8 cellular contexts compared by ENCODE assay signal in the genomic region with DNA sequence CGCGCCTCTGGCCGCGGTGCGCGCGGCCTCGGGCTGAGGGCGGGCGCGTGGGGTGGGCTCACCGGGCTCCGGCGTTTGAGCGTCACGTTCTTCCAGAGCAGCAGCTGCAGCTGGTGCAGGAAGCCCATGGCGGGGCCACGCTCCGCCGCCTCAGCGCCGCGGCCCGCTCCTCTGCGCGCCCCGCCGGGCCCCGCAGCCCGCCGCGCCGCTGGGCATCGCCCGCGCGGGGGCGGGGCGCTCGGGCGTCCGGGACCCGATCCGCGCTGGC. TPM values are rescaled to one million over a fixed set of nuclear protein-coding genes. Genes with fewer than 3 reads are reported as not detected.
DNase-seq lines count a peak whose midpoint lies in the region; ATAC-seq lines count a peak whose summit lies in the region.

A gene with protein sequence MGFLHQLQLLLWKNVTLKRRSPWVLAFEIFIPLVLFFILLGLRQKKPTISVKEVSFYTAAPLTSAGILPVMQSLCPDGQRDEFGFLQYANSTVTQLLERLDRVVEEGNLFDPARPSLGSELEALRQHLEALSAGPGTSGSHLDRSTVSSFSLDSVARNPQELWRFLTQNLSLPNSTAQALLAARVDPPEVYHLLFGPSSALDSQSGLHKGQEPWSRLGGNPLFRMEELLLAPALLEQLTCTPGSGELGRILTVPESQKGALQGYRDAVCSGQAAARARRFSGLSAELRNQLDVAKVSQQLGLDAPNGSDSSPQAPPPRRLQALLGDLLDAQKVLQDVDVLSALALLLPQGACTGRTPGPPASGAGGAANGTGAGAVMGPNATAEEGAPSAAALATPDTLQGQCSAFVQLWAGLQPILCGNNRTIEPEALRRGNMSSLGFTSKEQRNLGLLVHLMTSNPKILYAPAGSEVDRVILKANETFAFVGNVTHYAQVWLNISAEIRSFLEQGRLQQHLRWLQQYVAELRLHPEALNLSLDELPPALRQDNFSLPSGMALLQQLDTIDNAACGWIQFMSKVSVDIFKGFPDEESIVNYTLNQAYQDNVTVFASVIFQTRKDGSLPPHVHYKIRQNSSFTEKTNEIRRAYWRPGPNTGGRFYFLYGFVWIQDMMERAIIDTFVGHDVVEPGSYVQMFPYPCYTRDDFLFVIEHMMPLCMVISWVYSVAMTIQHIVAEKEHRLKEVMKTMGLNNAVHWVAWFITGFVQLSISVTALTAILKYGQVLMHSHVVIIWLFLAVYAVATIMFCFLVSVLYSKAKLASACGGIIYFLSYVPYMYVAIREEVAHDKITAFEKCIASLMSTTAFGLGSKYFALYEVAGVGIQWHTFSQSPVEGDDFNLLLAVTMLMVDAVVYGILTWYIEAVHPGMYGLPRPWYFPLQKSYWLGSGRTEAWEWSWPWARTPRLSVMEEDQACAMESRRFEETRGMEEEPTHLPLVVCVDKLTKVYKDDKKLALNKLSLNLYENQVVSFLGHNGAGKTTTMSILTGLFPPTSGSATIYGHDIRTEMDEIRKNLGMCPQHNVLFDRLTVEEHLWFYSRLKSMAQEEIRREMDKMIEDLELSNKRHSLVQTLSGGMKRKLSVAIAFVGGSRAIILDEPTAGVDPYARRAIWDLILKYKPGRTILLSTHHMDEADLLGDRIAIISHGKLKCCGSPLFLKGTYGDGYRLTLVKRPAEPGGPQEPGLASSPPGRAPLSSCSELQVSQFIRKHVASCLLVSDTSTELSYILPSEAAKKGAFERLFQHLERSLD (N-terminal part only) (minus strand): TSS at position 225 of the 268 bp plus-strand sequence. CDS start 97 bp downstream, at position 128.

- peak; percentile 18 for ATAC-seq in HG02759 (IDR thresholded peaks at IDR 0.05; ENCODE audit: unreplicated experiment)
- no peak for ATAC-seq in left cardiac atrium

- H3K4me1 Mint-ChIP-seq in activated CD4-positive, alpha-beta memory T cell treated with anti-CD3 and anti-CD28 coated beads, Interleukin-2, amount 10 ng/mL, durations not matched to agents 7 days and 5 days, result peaks cover 46% of the 10 kb centered on the region

- no peaks in the 10 kb centered on the region for H3K27me3 Mint-ChIP-seq in activated CD4-positive, alpha-beta memory T cell treated with anti-CD3 and anti-CD28 coated beads, Interleukin-2, amount 10 ng/mL, durations not matched to agents 7 days and 5 days

- intact Hi-C loops in left cardiac atrium (cut with DNase I), result no loop called here

- H3K27ac Mint-ChIP-seq in activated CD4-positive, alpha-beta memory T cell treated with anti-CD3 and anti-CD28 coated beads, Interleukin-2, amount 10 ng/mL, durations not matched to agents 7 days and 5 days, result peak within 1 kb of the TSS; percentile 91

- DNase-seq in activated CD4-positive, alpha-beta memory T cell treated with anti-CD3 and anti-CD28 coated beads, Interleukin-2, amount 10 ng/mL, durations not matched to agents 7 days and 5 days, result no peak
- DNase-seq in left cardiac atrium, result no peak
- DNase-seq in renal cortical epithelial cell (ENCODE audit: low read depth), result no peak
- no peak for DNase-seq in NCI-H82 (lab: John Stamatoyannopoulos, UW)
- DNase-seq in OCI-M2 (lab: John Stamatoyannopoulos, UW; ENCODE audit: unreplicated experiment), result no peak
- DNase-seq in activated CD4-positive, alpha-beta T cell treated with anti-CD3 and anti-CD28 coated beads, Interleukin-2, amount 50 U/mL, for 48 hours, result no peak
- DNase-seq in NCI-H1694 treated with DMSO at 0.1 percent for 48 hours (lab: John Stamatoyannopoulos, UW), result no peak

- POLR2A ChIA-PET in activated CD4-positive, alpha-beta memory T cell treated with anti-CD3 and anti-CD28 coated beads, Interleukin-2, amount 10 ng/mL, durations not matched to agents 7 days and 5 days (lab: Charles Lee), result interaction anchor here (1.8 to 1.9 kb wide), 2 partner anchors 10 to 42 kb away, joined by 5 read pairs; partner anchors contain the start of gene SAPCD2

- peak within 1 kb of the TSS; percentile 77 for H3K4me3 Mint-ChIP-seq in activated CD4-positive, alpha-beta memory T cell treated with anti-CD3 and anti-CD28 coated beads, Interleukin-2, amount 10 ng/mL, durations not matched to agents 7 days and 5 days

- CTCF ChIA-PET in activated CD4-positive, alpha-beta memory T cell treated with anti-CD3 and anti-CD28 coated beads, Interleukin-2, amount 10 ng/mL, durations not matched to agents 7 days and 5 days (lab: Charles Lee), result interaction anchor here (1.1 to 7.3 kb wide), 7 partner anchors 16 to 209 kb away, joined by 3 to 105 read pairs (median 9); partner anchors contain the start of genes CLIC3, SAPCD2, TRAF2 and UAP1L1

- H3K36me3 Mint-ChIP-seq in activated CD4-positive, alpha-beta memory T cell treated with anti-CD3 and anti-CD28 coated beads, Interleukin-2, amount 10 ng/mL, durations not matched to agents 7 days and 5 days (ENCODE audit: low read depth), result peaks cover 5% of the 10 kb centered on the region

- no peaks in the 10 kb centered on the region for H3K9me3 Mint-ChIP-seq in activated CD4-positive, alpha-beta memory T cell treated with anti-CD3 and anti-CD28 coated beads, Interleukin-2, amount 10 ng/mL, durations not matched to agents 7 days and 5 days

RNA-seq across cellular contexts. Expression of the gene that starts here (rescaled TPM):
- 10 to 100 TPM; 55.5 to 65.9 TPM for total RNA-seq in activated CD4-positive, alpha-beta memory T cell treated with anti-CD3 and anti-CD28 coated beads, Interleukin-2, amount 10 ng/mL, durations not matched to agents 7 days and 5 days
- total RNA-seq in left cardiac atrium (10 to 100 TPM; 30.0 to 33.2 TPM), renal cortical epithelial cell (7.5 and 53.0 TPM in 2 replicates)
